16 cellular contexts compared by ENCODE assay signal in genomic region chr5:137796279-137796678, GRCh38.
DNase-seq lines count a peak whose midpoint lies in the region; FAIRE-seq and TF ChIP-seq lines count a peak whose summit lies in the region.
"Had no signal": no experiment of that assay in that cellular context is flagged by ENCODE, and none has a peak within 500 bp of the region (broad histone marks: within the 10 kb centered on the region; RNA-seq: fewer than 3 reads in every experiment).

No MANE protein-coding gene starts in this region.

- H2AFZ ChIP-seq in parathyroid adenoma, result peak overlapping the region; percentile 77

- no peaks in the 10 kb centered on the region for H3K36me3 ChIP-seq in parathyroid adenoma (ENCODE audit: control insufficient read depth, insufficient read depth, low read length)

- no peaks in the 10 kb centered on the region for H3K9me3 ChIP-seq in parathyroid adenoma (ENCODE audit: control insufficient read depth, low read length)

- no peak overlapping the region for H3K4me3 ChIP-seq in parathyroid adenoma (ENCODE audit: low read depth, low read length)

- FAIRE-seq in GM19239 (lab: Jason Lieb, UNC) (peak; percentile 39), endometrium (lab: Jason Lieb, UNC) (peak; percentile 15)
- FAIRE-seq: GM12892, HepG2, HTR-8/SVneo had no signal

- H3K4me2 ChIP-seq in parathyroid adenoma (ENCODE audit: low read length), result no peak overlapping the region

- TF ChIP-seq CTCF in 22Rv1 (IDR thresholded peaks at IDR 0.05) (no peak), parathyroid adenoma (IDR thresholded peaks at IDR 0.05) (no peak)

- H3K27me3 ChIP-seq in parathyroid adenoma (ENCODE audit: control insufficient read depth, insufficient read depth, low read length), result no peaks in the 10 kb centered on the region

- H3K79me2 ChIP-seq in parathyroid adenoma, result peaks cover 7% of the 10 kb centered on the region

- peak overlapping the region; percentile 24 for H3K27ac ChIP-seq in 22Rv1
- H3K27ac ChIP-seq in parathyroid adenoma, result no peak overlapping the region

- peaks cover 5% of the 10 kb centered on the region for H3K4me1 ChIP-seq in parathyroid adenoma

- DNase-seq in GM19239 (ENCODE audit: insufficient read length, low spot score) (no peak), NCI-H1436 treated with DMSO at 0.1 percent for 48 hours (lab: John Stamatoyannopoulos, UW) (no peak), NCI-H2107 (lab: John Stamatoyannopoulos, UW) (no peak)
- DNase-seq in activated CD4-positive, CD25-positive, alpha-beta regulatory T cell (lab: John Stamatoyannopoulos, UW), result no peak
- DNase-seq: ACHN; C1 segment of cervical spinal cord; CD4-positive, alpha-beta T cell; DMS79; GOT3; H9 had no signal

- H3K9ac ChIP-seq in parathyroid adenoma, result no peak overlapping the region
